Comparison of ENCODE assay signal across 26 cellular contexts in the genomic region with DNA sequence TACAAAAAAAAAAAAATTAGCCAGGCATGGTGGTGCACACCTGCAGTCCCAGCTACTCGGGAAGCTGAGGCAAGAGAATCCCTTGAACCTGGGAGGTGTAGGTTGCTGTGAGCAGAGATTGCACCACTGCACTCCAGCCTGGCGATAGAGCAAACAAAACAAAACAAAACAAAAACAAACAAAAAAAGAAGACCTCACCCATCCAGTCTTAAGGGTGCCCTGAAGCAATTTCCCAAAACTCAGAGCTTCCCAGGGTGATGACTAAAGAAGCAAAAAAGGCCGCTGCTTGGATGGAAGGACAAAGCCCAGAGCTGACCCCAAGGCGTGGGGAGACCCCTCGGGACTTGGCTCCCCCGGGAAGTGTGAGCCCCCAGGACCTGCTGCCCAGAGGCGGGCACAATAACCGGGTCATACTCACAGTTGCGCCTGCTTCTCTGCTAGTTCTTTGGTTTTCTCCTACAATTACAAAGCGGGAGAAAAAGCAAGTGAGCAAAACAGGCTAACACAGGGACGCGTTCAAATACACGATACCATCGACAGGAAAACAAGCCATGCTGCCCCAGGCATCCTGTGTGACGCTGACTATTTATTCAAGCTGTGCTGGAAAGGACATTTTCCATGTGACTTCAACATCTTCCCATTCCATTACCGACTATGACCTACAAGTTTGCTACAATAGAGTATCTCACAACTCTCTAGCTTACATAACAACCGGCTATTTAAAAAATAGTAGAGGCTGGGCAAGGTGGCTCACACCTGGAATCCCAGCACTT. TPM values are rescaled to one million over a fixed set of nuclear protein-coding genes. Genes with fewer than 3 reads are reported as not detected.
A peak's percentile ranks its signal among the peaks of the same experiment; 100 is the strongest.
DNase-seq lines count a peak whose midpoint lies in the region; ATAC-seq, FAIRE-seq and TF ChIP-seq lines count a peak whose summit lies in the region.
"Had no signal": no experiment of that assay in that cellular context is flagged by ENCODE, and none has a peak within 500 bp of the region (broad histone marks: within the 10 kb centered on the region; RNA-seq: fewer than 3 reads in every experiment).

No MANE protein-coding gene starts in this region.

- no peak for TF ChIP-seq CTCF in MCF 10A (IDR thresholded peaks at IDR 0.05; ENCODE audit: unreplicated experiment)

- intact Hi-C loops in MCF 10A (cut with micrococcal nuclease), result no loop called here

- H3K27ac Mint-ChIP-seq in MCF 10A (ENCODE audit: low read depth, unreplicated experiment), result no peak overlapping the region
- H3K27ac Mint-ChIP-seq: CD4-positive, alpha-beta T cell had no signal

- CTCF ChIA-PET in MCF 10A (lab: Yijun Ruan, JAX), result interaction anchor here (0.6 to 1.1 kb wide), 4 partner anchors 11 to 303 kb away, joined by 3 to 5 read pairs (median 4); no protein-coding TSS in a partner anchor

- ATAC-seq in HG02759 (IDR thresholded peaks at IDR 0.05; ENCODE audit: unreplicated experiment), result no peak
- ATAC-seq: GM12878, K562, PC-3 had no signal

- DNase-seq in T47D (ENCODE audit: low read depth in 1 of 2, low spot score in 1 of 2), result peak; percentile 74 to 99
- DNase-seq in MCF 10A (ENCODE audit: unreplicated experiment), result no peak
- peak; percentile 42 for DNase-seq in ELF-1 (ENCODE audit: low read depth, low spot score)
- DNase-seq in dermis blood vessel endothelial cell, result peak; percentile 47
- no peak for DNase-seq in urothelium cell line (ENCODE audit: low spot score)
- no peak for DNase-seq in Ammon's horn (ENCODE audit: low spot score)
- DNase-seq: CD4-positive, alpha-beta T cell; GDM1; GM23248; H7; MG63; NCI-H1105 treated with DMSO at 0.1 percent for 48 hours; NCI-H146; NCI-H1930; NCI-H2107; NCI-H524; NCI-H748 treated with DMSO at 0.1 percent for 48 hours; PC-3; RPMI8226; SHP77 treated with DMSO at 0.1 percent for 48 hours had no signal

- no peaks in the 10 kb centered on the region for H3K27me3 Mint-ChIP-seq in MCF 10A (ENCODE audit: insufficient read depth, unreplicated experiment)

- peak; percentile 66 for FAIRE-seq in urothelium cell line (lab: Jason Lieb, UNC)
- FAIRE-seq: A204.1, D721Med, GM12878, HTR-8/SVneo, K562 had no signal

- POLR2A ChIA-PET in MCF 10A (lab: Yijun Ruan, JAX), result no interaction called here

- no peak overlapping the region for H3K4me3 Mint-ChIP-seq in MCF 10A (ENCODE audit: unreplicated experiment)
- H3K4me3 Mint-ChIP-seq: CD4-positive, alpha-beta T cell had no signal

- BruUV-seq in MCF 10A (replicated peaks; lab: Mats Ljungman, UMichigan), result no TSS peak

- no peaks in the 10 kb centered on the region for H3K9me3 Mint-ChIP-seq in MCF 10A (ENCODE audit: unreplicated experiment)
- H3K9me3 Mint-ChIP-seq: CD4-positive, alpha-beta T cell had no signal

- no peaks in the 10 kb centered on the region for H3K4me1 Mint-ChIP-seq in MCF 10A (ENCODE audit: insufficient read depth, unreplicated experiment)

- no peaks in the 10 kb centered on the region for H3K36me3 Mint-ChIP-seq in MCF 10A (ENCODE audit: insufficient read depth, unreplicated experiment)

- in situ Hi-C loops in T47D (cut with HindIII; ENCODE audit: low pct_unique_long_range_greater_than_20kb, low sequenced_read_pairs), result no loop called here

RNA-seq across cellular contexts. Expression of gene PAPOLB, which starts 29.9 kb away (rescaled TPM):
- total RNA-seq in MCF 10A (2022) (not detected in 2 replicates), dermis blood vessel endothelial cell (0.23 and 0.34 TPM in 2 replicates)
- total RNA-seq: CD4-positive, alpha-beta T cell; GM12878 had no signal

RNA-seq across cellular contexts. Expression of gene RADIL, which starts 51.6 kb away (rescaled TPM):
- total RNA-seq in MCF 10A (2022), result not detected in 2 replicates
- 3.9 and 4.1 TPM in 2 replicates for total RNA-seq in dermis blood vessel endothelial cell
- total RNA-seq: CD4-positive, alpha-beta T cell had no signal

RNA-seq across cellular contexts. Expression of gene AP5Z1, which starts 56.5 kb away (rescaled TPM):
- total RNA-seq in MCF 10A (2022), result 26.5 and 35.0 TPM in 2 replicates
- 28.3 and 32.3 TPM in 2 replicates for total RNA-seq in dermis blood vessel endothelial cell

Comparison
In these comparisons a context has a peak if more than half of its experiments do, and no peak if none do; other contexts are left out.
1. DNase-seq: peak in T47D (2 of 2), ELF-1 (single experiment) and dermis blood vessel endothelial cell (single experiment); none in MCF 10A (single experiment), urothelium cell line (single experiment) and Ammon's horn (single experiment).